18 cellular contexts compared by ENCODE assay signal in genomic region chr4:39900966-39901365, GRCh38.
DNase-seq lines count a peak whose midpoint lies in the region; ATAC-seq and TF ChIP-seq lines count a peak whose summit lies in the region.
"Had no signal": no experiment of that assay in that cellular context is flagged by ENCODE, and none has a peak within 500 bp of the region (broad histone marks: within the 10 kb centered on the region; RNA-seq: fewer than 3 reads in every experiment).

No MANE protein-coding gene starts in this region.

- no peak overlapping the region for H3K27ac ChIP-seq in PC-3 (ENCODE audit: low read length)
- H3K27ac ChIP-seq: SJSA1 had no signal

- no peaks in the 10 kb centered on the region for H3F3A ChIP-seq in PC-3 (ENCODE audit: low read length, unreplicated experiment)

- intact Hi-C loops in Caco-2 (cut with micrococcal nuclease; ENCODE audit: unreplicated experiment) (no loop called here), PC-3 (cut with micrococcal nuclease) (no loop called here)

- H3K4me3 ChIP-seq in Caco-2 (ENCODE audit: low read depth, low read length) (no peak overlapping the region), PC-3 (ENCODE audit: low read length) (no peak overlapping the region)
- H3K4me3 ChIP-seq: SJSA1 had no signal

- peaks cover 23% of the 10 kb centered on the region for H3K4me1 Mint-ChIP-seq in Caco-2 (ENCODE audit: low read depth, unreplicated experiment)
- H3K4me1 Mint-ChIP-seq: B cell had no signal

- no peak overlapping the region for H3K4me3 Mint-ChIP-seq in Caco-2 (ENCODE audit: unreplicated experiment)
- H3K4me3 Mint-ChIP-seq: B cell had no signal

- POLR2A ChIA-PET in Caco-2 (lab: Charles Lee), result no interaction called here
- POLR2A ChIA-PET in PC-3 (lab: Charles Lee; ENCODE audit: unreplicated experiment), result no interaction called here

- H3K9me3 ChIP-seq in Caco-2, result no peaks in the 10 kb centered on the region
- H3K9me3 ChIP-seq in PC-3 (ENCODE audit: low read length), result no peaks in the 10 kb centered on the region
- H3K9me3 ChIP-seq: SJSA1 had no signal

- H3K4me1 ChIP-seq in Caco-2 (peaks cover 23% of the 10 kb centered on the region), PC-3 (ENCODE audit: insufficient read depth, low read length) (no peaks in the 10 kb centered on the region)
- H3K4me1 ChIP-seq: SJSA1 had no signal

- H3K9me2 ChIP-seq in PC-3 (replicated peaks; ENCODE audit: low read length), result no peaks in the 10 kb centered on the region

- no peaks in the 10 kb centered on the region for H3K27me3 ChIP-seq in Caco-2 (replicated peaks; ENCODE audit: control insufficient read depth, insufficient read depth, low read length)
- no peaks in the 10 kb centered on the region for H3K27me3 ChIP-seq in PC-3 (ENCODE audit: low read length)
- H3K27me3 ChIP-seq: SJSA1 had no signal

- no peaks in the 10 kb centered on the region for H3K9me3 Mint-ChIP-seq in Caco-2 (ENCODE audit: unreplicated experiment)

- no peaks in the 10 kb centered on the region for H3K27me3 Mint-ChIP-seq in Caco-2 (ENCODE audit: insufficient read depth, unreplicated experiment)
- H3K27me3 Mint-ChIP-seq: B cell had no signal

- H3K36me3 ChIP-seq in Caco-2 (ENCODE audit: control insufficient read depth, insufficient read depth, low read length) (no peaks in the 10 kb centered on the region; the same call in 1 of the 2 replicates), PC-3 (ENCODE audit: low read depth, low read length) (peaks cover 31% of the 10 kb centered on the region)

- no peak for DNase-seq in Caco-2
- DNase-seq in ELR (ENCODE audit: low read depth), result peak; percentile 41
- peak; percentile 8 for DNase-seq in PC-3
- DNase-seq in fibroblast of peridontal ligament (ENCODE audit: extremely low read depth), result peak; percentile 4
- DNase-seq in AG08395 (ENCODE audit: low spot score), result no peak
- no peak for DNase-seq in NAMALWA (ENCODE audit: low spot score)
- DNase-seq: COR-L47, DMS153, GF-D8, KBM-7, NCI-H1417 treated with DMSO at 0.1 percent for 48 hours, NCI-H187 treated with DMSO at 0.1 percent for 48 hours, NCI-H2227 treated with DMSO at 0.1 percent for 48 hours, NCI-H510A treated with DMSO at 0.1 percent for 48 hours, NCI-H774 had no signal

- TF ChIP-seq CTCF in Caco-2 (IDR thresholded peaks at IDR 0.05; ENCODE audit: insufficient read depth in 1 of 2, low read depth in 1 of 2, low read length in 1 of 2, severe bottlenecking in 1 of 2, unreplicated experiment in 1 of 2) (no peak), PC-3 (conservative IDR thresholded peaks at IDR 0.05; ENCODE audit: low read depth, low read length) (no peak)

- CTCF ChIA-PET in Caco-2 (lab: Charles Lee) (no interaction called here), PC-3 (lab: Charles Lee) (no interaction called here)

- peaks cover 76% of the 10 kb centered on the region for H3K36me3 Mint-ChIP-seq in Caco-2 (ENCODE audit: insufficient read depth, unreplicated experiment)

- ATAC-seq in PC-3 (0 out of 2 replicates have a peak, but pooled peaks have one; percentile 38), GM19452 (IDR thresholded peaks at IDR 0.05; ENCODE audit: unreplicated experiment) (no peak)

- H2AFZ ChIP-seq in PC-3 (ENCODE audit: low read length), result no peak overlapping the region

- H3K4me2 ChIP-seq in PC-3 (ENCODE audit: low read length), result no peak overlapping the region

- H3K27ac Mint-ChIP-seq in Caco-2 (ENCODE audit: unreplicated experiment), result peak overlapping the region; percentile 53
- H3K27ac Mint-ChIP-seq: B cell had no signal

- no peaks in the 10 kb centered on the region for H3K79me2 ChIP-seq in PC-3 (ENCODE audit: low read length)

- H4K20me1 ChIP-seq in PC-3 (ENCODE audit: low read length), result no peaks in the 10 kb centered on the region

- H3K9ac ChIP-seq in PC-3 (ENCODE audit: low read length), result no peak overlapping the region

- no TSS peak for BruUV-seq in Caco-2 (replicated peaks; lab: Mats Ljungman, UMichigan)
- BruUV-seq in PC-3 (replicated peaks; lab: Mats Ljungman, UMichigan), result no TSS peak

Comparison
In these comparisons a context has a peak if more than half of its experiments do, and no peak if none do; other contexts are left out.
1. DNase-seq: peak in ELR (single experiment), PC-3 (single experiment) and fibroblast of peridontal ligament (single experiment); none in Caco-2 (0 of 2), AG08395 (single experiment) and NAMALWA (single experiment).